ENCODE assay signal across 8 cellular contexts in genomic region chr4:147157860-147158701, GRCh38.
A peak's percentile ranks its signal among the peaks of the same experiment; 100 is the strongest.
DNase-seq lines count a peak whose midpoint lies in the region; ATAC-seq and TF ChIP-seq lines count a peak whose summit lies in the region.

No MANE protein-coding gene starts in this region.

- no peaks in the 10 kb centered on the region for H3K9me3 ChIP-seq in esophagus (ENCODE audit: control insufficient read depth in 2 of 2, insufficient read depth in 1 of 2, low read depth in 1 of 2, low read length in 1 of 2)
- no peaks in the 10 kb centered on the region for H3K9me3 ChIP-seq in mucosa of descending colon

- H3K9me3 Mint-ChIP-seq in stimulated activated naive CD8-positive, alpha-beta T cell treated with anti-CD3 and anti-CD28 coated beads, Interleukin-15, amount 100 ng/mL, for 72 hours, result no peaks in the 10 kb centered on the region

- no peaks in the 10 kb centered on the region for H3K27me3 ChIP-seq in esophagus (ENCODE audit: control insufficient read depth in 1 of 2, insufficient read depth in 2 of 2, low read length in 2 of 2)

- peak overlapping the region in 1 of 2 donors; percentile 43 for H3K27ac Mint-ChIP-seq in stimulated activated naive CD8-positive, alpha-beta T cell treated with anti-CD3 and anti-CD28 coated beads, Interleukin-15, amount 100 ng/mL, for 72 hours

- H3K27me3 Mint-ChIP-seq in stimulated activated naive CD8-positive, alpha-beta T cell treated with anti-CD3 and anti-CD28 coated beads, Interleukin-15, amount 100 ng/mL, for 72 hours, result peaks cover 32% of the 10 kb centered on the region

- H3K36me3 ChIP-seq in esophagus (ENCODE audit: control insufficient read depth in 2 of 2, insufficient read depth in 2 of 2, low read length in 1 of 2) (no peaks in the 10 kb centered on the region), mucosa of descending colon (ENCODE audit: low read depth) (no peaks in the 10 kb centered on the region)

- H3K4me3 ChIP-seq in esophagus (ENCODE audit: low read depth in 1 of 2, low read length in 2 of 2), result peak overlapping the region; percentile 16 to 26
- H3K4me3 ChIP-seq in mucosa of descending colon, result no peak overlapping the region

- peak; percentile 57 for ATAC-seq in stimulated activated naive CD8-positive, alpha-beta T cell treated with anti-CD3 and anti-CD28 coated beads, Interleukin-15, amount 100 ng/mL, for 72 hours
- no peak for ATAC-seq in stimulated activated naive CD8-positive, alpha-beta T cell treated with anti-CD3 and anti-CD28 coated beads, Interleukin-15, Interleukin-2, amounts not matched to agents 100 U/mL and 50 U/mL, for 24 hours
- ATAC-seq in mucosa of descending colon (peak; percentile 28), HG02870 (IDR thresholded peaks at IDR 0.05; ENCODE audit: unreplicated experiment) (no peak), HG03521 (IDR thresholded peaks at IDR 0.05; ENCODE audit: unreplicated experiment) (no peak)
- ATAC-seq in activated CD4-positive, CD25-positive, alpha-beta regulatory T cell treated with anti-CD3 and anti-CD28 coated beads, Interleukin-2, amount 50 U/mL, for 24 hours, result no peak

- no peak overlapping the region for H3K4me3 Mint-ChIP-seq in stimulated activated naive CD8-positive, alpha-beta T cell treated with anti-CD3 and anti-CD28 coated beads, Interleukin-15, amount 100 ng/mL, for 72 hours

- no peak for DNase-seq in stimulated activated naive CD8-positive, alpha-beta T cell treated with anti-CD3 and anti-CD28 coated beads, Interleukin-15, amount 100 ng/mL, for 72 hours
- no peak for DNase-seq in stimulated activated naive CD8-positive, alpha-beta T cell treated with anti-CD3 and anti-CD28 coated beads, Interleukin-15, Interleukin-2, amounts not matched to agents 100 U/mL and 50 U/mL, for 24 hours
- DNase-seq in mucosa of descending colon, result no peak
- no peak for DNase-seq in cerebellar nuclear complex (lab: John Stamatoyannopoulos, UW)

- 6% methylated on average over 29 of the region's 29 CpGs for WGBS in esophagus, 2 donors

- intact Hi-C loops in mucosa of descending colon (cut with DNase I, micrococcal nuclease), result no loop called here

- TF ChIP-seq CTCF in mucosa of descending colon (IDR thresholded peaks at IDR 0.05), result no peak

- H3K27ac ChIP-seq in esophagus (ENCODE audit: low read depth in 2 of 2, low read length in 1 of 2), result peak overlapping the region in 1 of 2 donors; percentile 8

- H3K4me1 ChIP-seq in esophagus (ENCODE audit: control insufficient read depth in 2 of 2, insufficient read depth in 2 of 2, low read length in 1 of 2), result peaks cover 0 to 4% of the 10 kb centered on the region in 2 donors
- H3K4me1 ChIP-seq in mucosa of descending colon (ENCODE audit: low read depth), result no peaks in the 10 kb centered on the region

- H3K4me1 Mint-ChIP-seq in stimulated activated naive CD8-positive, alpha-beta T cell treated with anti-CD3 and anti-CD28 coated beads, Interleukin-15, amount 100 ng/mL, for 72 hours, result no peaks in the 10 kb centered on the region

Comparison
In these comparisons a context has a peak if more than half of its experiments do, and no peak if none do; other contexts are left out.
1. ATAC-seq: peak in stimulated activated naive CD8-positive, alpha-beta T cell treated with anti-CD3 and anti-CD28 coated beads, Interleukin-15, amount 100 ng/mL, for 72 hours (single experiment) and mucosa of descending colon (single experiment); none in stimulated activated naive CD8-positive, alpha-beta T cell treated with anti-CD3 and anti-CD28 coated beads, Interleukin-15, Interleukin-2, amounts not matched to agents 100 U/mL and 50 U/mL, for 24 hours (single experiment), HG02870 (single experiment), activated CD4-positive, CD25-positive, alpha-beta regulatory T cell treated with anti-CD3 and anti-CD28 coated beads, Interleukin-2, amount 50 U/mL, for 24 hours (0 of 2) and HG03521 (single experiment).